ENCODE assay signal across 19 cellular contexts in the genomic region with DNA sequence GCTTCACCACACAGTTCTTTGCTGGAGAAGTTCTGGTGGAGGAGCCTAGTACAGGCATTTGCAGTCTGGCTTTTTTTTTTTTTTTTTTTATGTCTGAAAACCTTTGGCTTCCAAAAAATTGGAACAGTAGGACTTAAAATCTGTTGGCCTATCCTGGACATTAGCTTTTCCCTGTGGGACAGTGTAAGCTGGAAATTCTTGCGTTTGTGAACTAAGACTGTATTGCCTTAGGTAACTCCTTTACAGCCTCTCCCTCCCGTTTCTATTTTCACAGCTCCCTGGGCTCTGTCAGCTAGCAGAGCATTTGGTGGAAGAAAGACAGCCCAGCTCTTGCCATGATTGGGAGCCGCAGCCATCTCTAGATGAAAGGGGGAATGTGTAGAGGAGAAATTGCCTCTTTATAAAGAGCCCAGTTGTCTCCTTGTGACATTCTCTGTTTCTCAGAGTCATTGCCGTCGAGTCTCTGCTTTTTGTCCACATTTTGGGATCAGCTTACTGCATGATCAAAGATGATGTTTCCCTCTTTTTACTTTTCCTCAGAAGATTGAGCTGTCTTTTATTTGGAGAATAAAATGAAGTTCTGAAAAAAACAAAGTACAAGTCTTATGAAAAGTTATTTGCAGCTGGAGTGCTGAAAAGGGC.
"Had no signal": no experiment of that assay in that cellular context is flagged by ENCODE, and none has a peak within 500 bp of the region (broad histone marks: within the 10 kb centered on the region; RNA-seq: fewer than 3 reads in every experiment).

No MANE protein-coding gene starts in this region.

- H3K27me3 Mint-ChIP-seq: activated CD4-positive, alpha-beta memory T cell treated with anti-CD3 and anti-CD28 coated beads, Interleukin-2, amount 10 ng/mL, durations not matched to agents 7 days and 5 days; activated CD4-positive, alpha-beta T cell treated with anti-CD3 and anti-CD28 coated beads for 36 hours; activated T-cell treated with anti-CD3 and anti-CD28 coated beads, Interleukin-2, amount 50 U/mL, for 24 hours; natural killer cell treated with Interleukin-12 subunit alpha and Interleukin-12 subunit beta and Interleukin-15 and Interleukin-18, amount 100 ng/mL, for 72 hours; T-cell had no signal

- H3K27me3 ChIP-seq: cardiac muscle cell, ovary, stomach, tibial artery had no signal

- H3K4me2 ChIP-seq: SK-N-SH had no signal

- H3K4me3 Mint-ChIP-seq: activated CD4-positive, alpha-beta memory T cell treated with anti-CD3 and anti-CD28 coated beads, Interleukin-2, amount 10 ng/mL, durations not matched to agents 7 days and 5 days; activated CD4-positive, alpha-beta T cell treated with anti-CD3 and anti-CD28 coated beads for 36 hours; activated T-cell treated with anti-CD3 and anti-CD28 coated beads, Interleukin-2, amount 50 U/mL, for 24 hours; natural killer cell treated with Interleukin-12 subunit alpha and Interleukin-12 subunit beta and Interleukin-15 and Interleukin-18, amount 100 ng/mL, for 72 hours; T-cell had no signal

- H3K9me3 ChIP-seq: ovary, SK-N-SH, stomach, tibial artery had no signal

- ATAC-seq: activated CD4-positive, alpha-beta T cell treated with anti-CD3 and anti-CD28 coated beads for 36 hours; natural killer cell treated with Interleukin-12 subunit alpha and Interleukin-12 subunit beta and Interleukin-15 and Interleukin-18, amount 100 ng/mL, for 72 hours; T-cell had no signal

- H3K9ac ChIP-seq: SK-N-SH had no signal

- H3K4me3 ChIP-seq: cardiac muscle cell, coronary artery, ovary, stomach, tibial artery had no signal

- H3K4me1 ChIP-seq: stomach, tibial artery had no signal

- DNase-seq: activated CD4-positive, alpha-beta memory T cell treated with anti-CD3 and anti-CD28 coated beads, Interleukin-2, amount 10 ng/mL, durations not matched to agents 7 days and 5 days; activated CD4-positive, alpha-beta T cell treated with anti-CD3 and anti-CD28 coated beads for 36 hours; activated naive CD4-positive, alpha-beta T cell treated with anti-CD3 and anti-CD28 coated beads, Interleukin-2, amount 50 U/mL, for 16 hours; activated T-cell treated with anti-CD3 and anti-CD28 coated beads, Interleukin-2, amount 50 U/mL, for 24 hours; effector memory CD4-positive, alpha-beta T cell; foreskin fibroblast; left cardiac atrium; ovary; stimulated activated CD4-positive, alpha-beta T cell treated with anti-CD3 and anti-CD28 coated beads, Interleukin-12 subunit alpha, Interleukin-12 subunit beta, amount 100 ng/mL, for 4 hours; stimulated activated CD4-positive, alpha-beta T cell treated with anti-CD3 and anti-CD28 coated beads, Interleukin-2, amount 100 ng/mL, for 24 hours; stomach; T-cell; T1000; tibial artery had no signal

- H3K27ac ChIP-seq: cardiac muscle cell, coronary artery, ovary, stomach, VCaP had no signal

- H3K27ac Mint-ChIP-seq: activated CD4-positive, alpha-beta memory T cell treated with anti-CD3 and anti-CD28 coated beads, Interleukin-2, amount 10 ng/mL, durations not matched to agents 7 days and 5 days; activated CD4-positive, alpha-beta T cell treated with anti-CD3 and anti-CD28 coated beads for 36 hours; activated T-cell treated with anti-CD3 and anti-CD28 coated beads, Interleukin-2, amount 50 U/mL, for 24 hours; natural killer cell treated with Interleukin-12 subunit alpha and Interleukin-12 subunit beta and Interleukin-15 and Interleukin-18, amount 100 ng/mL, for 72 hours had no signal

- H3K9me3 Mint-ChIP-seq: activated CD4-positive, alpha-beta memory T cell treated with anti-CD3 and anti-CD28 coated beads, Interleukin-2, amount 10 ng/mL, durations not matched to agents 7 days and 5 days; activated T-cell treated with anti-CD3 and anti-CD28 coated beads, Interleukin-2, amount 50 U/mL, for 24 hours; natural killer cell treated with Interleukin-12 subunit alpha and Interleukin-12 subunit beta and Interleukin-15 and Interleukin-18, amount 100 ng/mL, for 72 hours; T-cell had no signal

- H3K36me3 ChIP-seq: ovary had no signal
